ENCODE assay signal across 8 cellular contexts in genomic region chr1:11981378-11982009, GRCh38. TPM values are rescaled to one million over a fixed set of nuclear protein-coding genes. Genes with fewer than 3 reads are reported as not detected.
A peak's percentile ranks its signal among the peaks of the same experiment; 100 is the strongest.
DNase-seq lines count a peak whose midpoint lies in the region; ATAC-seq and TF ChIP-seq lines count a peak whose summit lies in the region.

No MANE protein-coding gene starts in this region.

- H3K79me1 ChIP-seq in H9 (ENCODE audit: insufficient read depth, low read depth, low read length, poor library complexity, severe bottlenecking): peaks cover 2% of the 10 kb centered on the region

- no peaks in the 10 kb centered on the region for H3K9me3 Mint-ChIP-seq in H9

- no peak overlapping the region for H3K14ac ChIP-seq in H9 (ENCODE audit: insufficient read depth, low read length)

- no peak overlapping the region for H2AK5ac ChIP-seq in H9 (ENCODE audit: insufficient read length, low read length)

- H3K23ac ChIP-seq in H9 (ENCODE audit: insufficient read length, low read depth, low read length): no peak overlapping the region

- TF ChIP-seq POLR2A in sigmoid colon (IDR thresholded peaks at IDR 0.05) (no peak), body of pancreas (IDR thresholded peaks at IDR 0.05) (no peak)

- no CpG with 5 or more reads among the region's 13 CpGs for WGBS in H9 (ENCODE audit: extremely low coverage, insufficient read length, low lambda C conversion rate)
- 85 to 93% methylated on average over 13 of the region's 13 CpGs for WGBS in sigmoid colon, 2 donors
- WGBS in body of pancreas, 2 donors: 79 to 80% methylated on average over 13 of the region's 13 CpGs

- TF ChIP-seq CTCF in H9 (conservative IDR thresholded peaks at IDR 0.05) (no peak), RWPE2 (IDR thresholded peaks at IDR 0.05; ENCODE audit: poor library complexity, severe bottlenecking) (no peak), epithelial cell of proximal tubule (conservative IDR thresholded peaks at IDR 0.05; ENCODE audit: low read depth, low read length) (no peak), sigmoid colon (IDR thresholded peaks at IDR 0.05) (no peak), body of pancreas (IDR thresholded peaks at IDR 0.05) (no peak)

- no peak overlapping the region for H4K8ac ChIP-seq in H9 (replicated peaks; ENCODE audit: insufficient read length, low read depth, low read length)

- no peak overlapping the region for H3K56ac ChIP-seq in H9 (ENCODE audit: insufficient read length, low read depth, low read length)

- H3K4ac ChIP-seq in H9 (ENCODE audit: low read depth, low read length): no peak overlapping the region

- H2BK20ac ChIP-seq in H9 (ENCODE audit: low read depth, low read length, poor library complexity, severe bottlenecking): no peak overlapping the region

- no peak overlapping the region for H3T11ph ChIP-seq in H9 (ENCODE audit: low read length)

- no peak overlapping the region for H4K91ac ChIP-seq in H9 (ENCODE audit: insufficient read length, low read depth, low read length)

- H3K27me3 Mint-ChIP-seq in H9 (ENCODE audit: low read depth): no peaks in the 10 kb centered on the region; the same call in 1 of the 2 replicates

- TF ChIP-seq EP300 in sigmoid colon (IDR thresholded peaks at IDR 0.05): no peak

- no peak overlapping the region for H2BK12ac ChIP-seq in H9 (ENCODE audit: insufficient read length, low read depth, low read length)

- intact Hi-C loops in sigmoid colon (cut with DNase I) (loop anchor here (2.0 kb wide), 1 partner anchor 73 kb away; no protein-coding TSS in a partner anchor), body of pancreas (cut with DNase I) (no loop called here)

- H3K4me3 ChIP-seq in RWPE2 (ENCODE audit: severe bottlenecking): peak overlapping the region; percentile 87
- peak overlapping the region; percentile 98 for H3K4me3 ChIP-seq in epithelial cell of proximal tubule (ENCODE audit: low read depth, low read length)
- peak overlapping the region in 2 of 4 donors; percentile 91 to 98 for H3K4me3 ChIP-seq in sigmoid colon
- H3K4me3 ChIP-seq in body of pancreas: no peak overlapping the region

- no peaks in the 10 kb centered on the region for H3K27me3 ChIP-seq in H9 (ENCODE audit: insufficient read depth, low read length)
- no peaks in the 10 kb centered on the region for H3K27me3 ChIP-seq in RWPE2 (ENCODE audit: insufficient read depth, poor library complexity, severe bottlenecking)
- no peaks in the 10 kb centered on the region for H3K27me3 ChIP-seq in sigmoid colon
- no peaks in the 10 kb centered on the region for H3K27me3 ChIP-seq in body of pancreas

- H4K20me1 ChIP-seq in H9 (ENCODE audit: control insufficient read depth, insufficient read depth, insufficient read length): no peaks in the 10 kb centered on the region

- H3K4me1 ChIP-seq in H9 (ENCODE audit: insufficient read depth, low read length): no peaks in the 10 kb centered on the region; the same call in 1 of the 2 replicates
- H3K4me1 ChIP-seq in RWPE2 (ENCODE audit: insufficient read depth, poor library complexity, severe bottlenecking): peaks cover 15% of the 10 kb centered on the region
- peaks cover 0 to 64% (median 46%) of the 10 kb centered on the region in 4 donors for H3K4me1 ChIP-seq in sigmoid colon
- H3K4me1 ChIP-seq in body of pancreas: peaks cover 27% of the 10 kb centered on the region

- H3K18ac ChIP-seq in H9 (ENCODE audit: insufficient read length, low read depth, low read length): no peak overlapping the region

- H2BK5ac ChIP-seq in H9 (ENCODE audit: insufficient read length, low read length): no peak overlapping the region

- H3K27ac Mint-ChIP-seq in H9: peak overlapping the region in 2 of 3 experiments; percentile 57 to 99; a peak in 4 of 7 replicates

- peaks cover 22 to 51% (median 42%) of the 10 kb centered on the region in 3 experiments; a peak in 6 of 7 replicates for H3K36me3 Mint-ChIP-seq in H9 (ENCODE audit: insufficient read depth in 1 of 3, low read depth in 3 of 3)

- ATAC-seq in RWPE2 (ENCODE audit: low read depth) (peak; percentile 49), HG03460 (IDR thresholded peaks at IDR 0.05; ENCODE audit: unreplicated experiment) (no peak), body of pancreas (no peak)

- DNase-seq in H9: no peak
- DNase-seq in RWPE2 (ENCODE audit: low spot score): peak; percentile 85
- DNase-seq in epithelial cell of proximal tubule (ENCODE audit: low read depth): no peak
- DNase-seq in sigmoid colon: no peak
- no peak for DNase-seq in nucleus accumbens (lab: John Stamatoyannopoulos, UW)
- DNase-seq in HK-2 (ENCODE audit: unreplicated experiment): no peak
- DNase-seq in body of pancreas: no peak

- no peak overlapping the region for H2BK120ac ChIP-seq in H9 (ENCODE audit: low read depth, low read length, poor library complexity, severe bottlenecking)

- H2BK15ac ChIP-seq in H9 (ENCODE audit: low read depth, low read length): no peak overlapping the region

- no peak overlapping the region for H3K9ac ChIP-seq in H9 (ENCODE audit: extremely low read depth, insufficient read length, low read length)

- H3K36me3 ChIP-seq in RWPE2 (ENCODE audit: low read depth) (peaks cover 47% of the 10 kb centered on the region), sigmoid colon (peaks cover 8 to 56% (median 22%) of the 10 kb centered on the region in 4 donors), body of pancreas (replicated peaks in 1 of 2; ENCODE audit: insufficient read depth in 1 of 2, low read depth in 2 of 2) (peaks cover 0 to 6% of the 10 kb centered on the region in 2 donors)

- H3K4me3 Mint-ChIP-seq in H9: peak overlapping the region; percentile 96 to 98

- H3K27ac ChIP-seq in H9 (ENCODE audit: insufficient read length, low read depth, low read length): no peak overlapping the region
- peak overlapping the region; percentile 87 for H3K27ac ChIP-seq in RWPE2 (ENCODE audit: poor library complexity, severe bottlenecking)
- H3K27ac ChIP-seq in sigmoid colon: peak overlapping the region; percentile 93 to 98 (median 97)
- H3K27ac ChIP-seq in body of pancreas: no peak overlapping the region

- H3K9me3 ChIP-seq in H9 (ENCODE audit: control insufficient read depth, low read depth, low read length) (no peaks in the 10 kb centered on the region), RWPE2 (ENCODE audit: severe bottlenecking) (no peaks in the 10 kb centered on the region), sigmoid colon (no peaks in the 10 kb centered on the region), body of pancreas (no peaks in the 10 kb centered on the region)

- H3K23me2 ChIP-seq in H9 (ENCODE audit: insufficient read length, low read depth, low read length, poor library complexity, severe bottlenecking): peaks cover 9% of the 10 kb centered on the region

- no peak overlapping the region for H4K5ac ChIP-seq in H9 (ENCODE audit: insufficient read length, low read depth, low read length)

- H3K4me1 Mint-ChIP-seq in H9: peaks cover 14 to 20% of the 10 kb centered on the region in 2 experiments

- peaks cover 4% of the 10 kb centered on the region; the same call in 1 of the 2 replicates for H3K79me2 ChIP-seq in H9 (ENCODE audit: insufficient read depth, low read length)

- H3K4me2 ChIP-seq in H9 (ENCODE audit: insufficient read depth, insufficient read length, low read length): peak overlapping the region; percentile 99

- no peak overlapping the region for H2AFZ ChIP-seq in H9 (ENCODE audit: low read length)

RNA-seq across cellular contexts. Expression of gene MFN2, which starts 1.2 kb away (rescaled TPM):
- total RNA-seq in H9 (2021) (61.4 and 63.3 TPM in 2 replicates), epithelial cell of proximal tubule (53.6 and 63.2 TPM in 2 replicates), sigmoid colon (100 to 1,000 TPM in 2 of 4 donors, 10 to 100 TPM in 2; 83.9 to 121 (median 96.9) TPM), body of pancreas (10 to 100 TPM; 20.1 to 20.8 TPM)
- 10 to 100 TPM; 33.0 to 61.5 (median 58.0) TPM for polyA plus RNA-seq in sigmoid colon

RNA-seq across cellular contexts. Expression of gene MIIP, which starts 37.8 kb away (rescaled TPM):
- total RNA-seq in H9 (2021) (52.3 and 54.1 TPM in 2 replicates), epithelial cell of proximal tubule (57.0 and 61.7 TPM in 2 replicates), sigmoid colon (10 to 100 TPM; 23.7 to 31.2 (median 27.4) TPM), body of pancreas (10 to 100 TPM; 23.7 to 25.9 TPM)
- polyA plus RNA-seq in sigmoid colon: 10 to 100 TPM; 12.7 to 32.6 (median 18.0) TPM

RNA-seq across cellular contexts. Expression of gene PLOD1, which starts 47.0 kb away (rescaled TPM):
- 57.0 TPM in 2 replicates for total RNA-seq in H9 (2021)
- total RNA-seq in epithelial cell of proximal tubule: 108 and 147 TPM in 2 replicates
- 10 to 100 TPM; 41.1 to 76.2 (median 51.0) TPM for total RNA-seq in sigmoid colon
- polyA plus RNA-seq in sigmoid colon: 10 to 100 TPM in 2 of 3 donors, 1 to 10 TPM in 1; 5.4 to 40.9 (median 16.2) TPM
- 10 to 100 TPM; 30.9 to 39.6 TPM for total RNA-seq in body of pancreas

RNA-seq across cellular contexts. Expression of gene KIAA2013, which starts 55.3 kb away (rescaled TPM):
- 45.7 and 46.8 TPM in 2 replicates for total RNA-seq in H9 (2021)
- total RNA-seq in epithelial cell of proximal tubule: 82.2 and 100 TPM in 2 replicates
- 10 to 100 TPM; 46.6 to 86.7 (median 66.6) TPM for total RNA-seq in sigmoid colon
- 10 to 100 TPM; 26.4 to 61.2 (median 28.9) TPM for polyA plus RNA-seq in sigmoid colon
- 10 to 100 TPM; 67.7 to 87.0 TPM for total RNA-seq in body of pancreas

Comparison
In these comparisons a context has a peak if more than half of its experiments do, and no peak if none do; other contexts are left out.
1. H3K27ac ChIP-seq: peak in RWPE2 (single experiment) and sigmoid colon (4 of 4); none in H9 (single experiment) and body of pancreas (0 of 4).
2. H3K4me3 ChIP-seq: peak in RWPE2 (single experiment) and epithelial cell of proximal tubule (single experiment); none in body of pancreas (0 of 2).